16 cellular contexts compared by ENCODE assay signal in the genomic region with DNA sequence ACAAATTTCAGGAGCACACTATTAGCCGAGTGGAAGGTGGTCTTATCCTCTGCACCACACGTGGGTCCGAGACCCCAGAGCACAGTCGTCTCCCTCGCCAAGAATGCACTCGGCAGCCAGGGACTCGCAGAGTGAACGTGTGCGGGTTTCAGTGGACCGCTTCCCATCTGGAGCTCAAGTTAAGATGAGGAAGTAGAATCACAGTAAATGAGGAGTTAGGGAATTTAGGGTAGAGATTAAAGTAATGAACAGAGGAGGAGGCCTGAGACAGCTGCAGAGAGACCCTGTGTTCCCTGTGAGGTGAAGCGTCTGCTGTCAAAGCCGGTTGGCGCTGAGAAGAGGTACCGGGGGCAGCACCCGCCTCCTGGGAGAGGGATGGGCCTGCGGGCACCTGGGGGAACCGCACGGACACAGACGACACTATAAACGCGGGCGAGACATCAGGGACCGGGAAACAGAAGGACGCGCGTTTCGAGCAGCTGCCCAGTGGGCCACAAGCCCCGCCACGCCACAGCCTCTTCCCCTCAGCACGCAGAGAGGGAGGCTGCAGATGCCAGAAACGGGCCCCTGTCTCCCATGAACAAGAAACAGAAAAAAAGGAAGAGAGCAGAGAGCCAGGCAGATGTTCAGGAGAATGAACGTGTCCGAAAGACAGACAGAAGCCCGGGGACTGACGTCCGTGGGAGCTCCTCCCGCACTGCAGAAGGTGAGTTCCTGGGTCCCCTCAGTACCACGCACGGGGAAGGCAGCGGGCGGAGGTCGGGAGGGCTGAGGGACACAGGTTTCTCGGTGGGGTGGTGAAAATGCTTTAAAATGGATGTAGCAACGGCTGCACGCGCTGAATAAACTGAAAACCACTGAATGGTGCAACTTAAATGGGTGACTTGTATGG. TPM values are rescaled to one million over a fixed set of nuclear protein-coding genes. Genes with fewer than 3 reads are reported as not detected.
DNase-seq lines count a peak whose midpoint lies in the region; ATAC-seq, FAIRE-seq and TF ChIP-seq lines count a peak whose summit lies in the region.
"Had no signal": no experiment of that assay in that cellular context is flagged by ENCODE, and none has a peak within 500 bp of the region (broad histone marks: within the 10 kb centered on the region; RNA-seq: fewer than 3 reads in every experiment).

No MANE protein-coding gene starts in this region.

- no peaks in the 10 kb centered on the region for H3K79me2 ChIP-seq in astrocyte (ENCODE audit: insufficient read depth, low read length)

- ATAC-seq in esophagus mucosa = no peak

- H2AFZ ChIP-seq in astrocyte (ENCODE audit: low read depth, low read length) = no peak overlapping the region

- peak overlapping the region; percentile 60 for H3K4me2 ChIP-seq in astrocyte (ENCODE audit: low read length)

- H3K27me3 Mint-ChIP-seq in CD14-positive monocyte (ENCODE audit: low read depth in 3 of 3) (peaks cover 32 to 51% (median 46%) of the 10 kb centered on the region in 3 donors), astrocyte (ENCODE audit: low read depth, unreplicated experiment) (peaks cover 30% of the 10 kb centered on the region)

- H3K4me3 Mint-ChIP-seq in CD14-positive monocyte (peak overlapping the region; percentile 75 to 94), astrocyte (ENCODE audit: unreplicated experiment) (no peak overlapping the region)
- H3K4me3 Mint-ChIP-seq: mesothelial cell of epicardium had no signal

- peaks cover 79% of the 10 kb centered on the region for H3K4me1 Mint-ChIP-seq in CD14-positive monocyte
- peaks cover 22% of the 10 kb centered on the region for H3K4me1 Mint-ChIP-seq in astrocyte (ENCODE audit: low read depth, unreplicated experiment)

- no peaks in the 10 kb centered on the region for H3K36me3 ChIP-seq in astrocyte (ENCODE audit: insufficient read depth, low read length)
- H3K36me3 ChIP-seq in neutrophil = no peaks in the 10 kb centered on the region
- no peaks in the 10 kb centered on the region for H3K36me3 ChIP-seq in WERI-Rb-1
- H3K36me3 ChIP-seq: colonic mucosa, esophagus squamous epithelium had no signal

- H3K9me3 Mint-ChIP-seq in CD14-positive monocyte (peaks cover 3 to 16% (median 6%) of the 10 kb centered on the region in 7 donors), astrocyte (ENCODE audit: unreplicated experiment) (peaks cover 2% of the 10 kb centered on the region)
- H3K9me3 Mint-ChIP-seq: activated naive CD8-positive, alpha-beta T cell treated with anti-CD3 and anti-CD28 coated beads, Interleukin-2, amount 10 ng/mL, durations not matched to agents 7 days and 5 days; mesothelial cell of epicardium had no signal

- DNase-seq in CD14-positive monocyte (ENCODE audit: low spot score) (no peak), MV-4-11 (lab: John Stamatoyannopoulos, UW) (peak; percentile 73), astrocyte (ENCODE audit: low read depth) (no peak), WERI-Rb-1 (no peak), A172 (ENCODE audit: low spot score) (no peak), NCI-H2081 treated with DMSO at 0.1 percent for 48 hours (lab: John Stamatoyannopoulos, UW) (no peak)
- DNase-seq: activated naive CD8-positive, alpha-beta T cell treated with anti-CD3 and anti-CD28 coated beads, Interleukin-2, amount 10 ng/mL, durations not matched to agents 7 days and 5 days; colonic mucosa; esophagus squamous epithelium; NCI-H2227 treated with DMSO at 0.1 percent for 48 hours; stimulated activated CD4-positive, alpha-beta T cell treated with anti-CD3 and anti-CD28 coated beads, Interleukin-2, amount 100 ng/mL, for 48 hours; stimulated activated naive CD4-positive, alpha-beta T cell treated with Interleukin-2 at 50 U/mL for 16 hours had no signal

- H3K27ac ChIP-seq in astrocyte (ENCODE audit: low read depth, low read length) (peak overlapping the region; percentile 21), neutrophil (peak overlapping the region; percentile 79), WERI-Rb-1 (no peak overlapping the region)
- H3K27ac ChIP-seq: C4-2B, colonic mucosa had no signal

- intact Hi-C loops in CD14-positive monocyte (cut with micrococcal nuclease) = loop anchor here in 1 of 2 donors (10.0 kb wide), 3 partner anchors 108 to 192 kb away; a partner anchor contains a TSS

- H3K36me3 Mint-ChIP-seq in CD14-positive monocyte = peaks cover 12 to 15% of the 10 kb centered on the region in 2 donors
- H3K36me3 Mint-ChIP-seq in astrocyte (ENCODE audit: low read depth, unreplicated experiment) = peaks cover 2% of the 10 kb centered on the region
- H3K36me3 Mint-ChIP-seq: mesothelial cell of epicardium had no signal

- FAIRE-seq in astrocyte (lab: Jason Lieb, UNC) = no peak

- H3K4me1 ChIP-seq in astrocyte (ENCODE audit: insufficient read depth, low read length) (peaks cover 9% of the 10 kb centered on the region), neutrophil (ENCODE audit: control insufficient read depth in 1 of 2, insufficient read depth in 1 of 2, low read depth in 1 of 2, low read length in 1 of 2) (peaks cover 67 to 76% of the 10 kb centered on the region in 2 experiments)
- H3K4me1 ChIP-seq: colonic mucosa had no signal

- TF ChIP-seq CTCF in CD14-positive monocyte (IDR thresholded peaks at IDR 0.05) = no peak
- TF ChIP-seq CTCF in astrocyte (IDR thresholded peaks at IDR 0.05; ENCODE audit: insufficient read depth, low read depth, low read length) = no peak
- no peak for TF ChIP-seq CTCF in neutrophil (IDR thresholded peaks at IDR 0.05)
- TF ChIP-seq CTCF in WERI-Rb-1 (IDR thresholded peaks at IDR 0.05; ENCODE audit: low read depth, low read length) = no peak

- H3K9me3 ChIP-seq in astrocyte (ENCODE audit: insufficient read depth, low read depth, low read length) = peaks cover 4% of the 10 kb centered on the region
- H3K9me3 ChIP-seq in neutrophil = no peaks in the 10 kb centered on the region
- no peaks in the 10 kb centered on the region for H3K9me3 ChIP-seq in WERI-Rb-1 (ENCODE audit: severe bottlenecking)
- H3K9me3 ChIP-seq: colonic mucosa, esophagus squamous epithelium had no signal

- H3K27me3 ChIP-seq in astrocyte (ENCODE audit: insufficient read depth, low read length) (peaks cover 21% of the 10 kb centered on the region), neutrophil (peaks cover 57% of the 10 kb centered on the region), WERI-Rb-1 (ENCODE audit: insufficient read depth, low read depth, severe bottlenecking) (no peaks in the 10 kb centered on the region)

- H3K4me3 ChIP-seq in astrocyte (ENCODE audit: insufficient read depth, low read depth, low read length) (peak overlapping the region; percentile 6), neutrophil (ENCODE audit: low read depth in 1 of 2, low read length in 1 of 2) (peak overlapping the region; percentile 60 to 63), WERI-Rb-1 (ENCODE audit: low read depth, low read length) (no peak overlapping the region)
- H3K4me3 ChIP-seq: colonic mucosa, esophagus squamous epithelium had no signal

- H4K20me1 ChIP-seq in astrocyte (ENCODE audit: insufficient read depth, low read length) = peaks cover 8% of the 10 kb centered on the region

- H3K27ac Mint-ChIP-seq in CD14-positive monocyte = peak overlapping the region; percentile 67 to 94 (median 88)
- H3K27ac Mint-ChIP-seq in astrocyte (ENCODE audit: unreplicated experiment) = peak overlapping the region; percentile 84
- H3K27ac Mint-ChIP-seq: activated naive CD8-positive, alpha-beta T cell treated with anti-CD3 and anti-CD28 coated beads, Interleukin-2, amount 10 ng/mL, durations not matched to agents 7 days and 5 days; mesothelial cell of epicardium had no signal

- peak overlapping the region; percentile 35 for H3K9ac ChIP-seq in astrocyte (ENCODE audit: low read length)

RNA-seq across cellular contexts. Expression of a gene that starts 5.4 kb away (rescaled TPM):
- polyA plus RNA-seq in CD14-positive monocyte = not detected
- total RNA-seq in astrocyte (0.16 TPM in 1 of 2 replicates, not detected in the other), esophagus mucosa (0.20 TPM)
- total RNA-seq in A172 (2014; rRNA removed; shearing (Covaris generic)) = not detected in 2 replicates
- total RNA-seq: activated naive CD8-positive, alpha-beta T cell treated with anti-CD3 and anti-CD28 coated beads, Interleukin-2, amount 10 ng/mL, durations not matched to agents 7 days and 5 days; mesothelial cell of epicardium had no signal
